1 cellular context compared by ENCODE assay signal in the genomic region with DNA sequence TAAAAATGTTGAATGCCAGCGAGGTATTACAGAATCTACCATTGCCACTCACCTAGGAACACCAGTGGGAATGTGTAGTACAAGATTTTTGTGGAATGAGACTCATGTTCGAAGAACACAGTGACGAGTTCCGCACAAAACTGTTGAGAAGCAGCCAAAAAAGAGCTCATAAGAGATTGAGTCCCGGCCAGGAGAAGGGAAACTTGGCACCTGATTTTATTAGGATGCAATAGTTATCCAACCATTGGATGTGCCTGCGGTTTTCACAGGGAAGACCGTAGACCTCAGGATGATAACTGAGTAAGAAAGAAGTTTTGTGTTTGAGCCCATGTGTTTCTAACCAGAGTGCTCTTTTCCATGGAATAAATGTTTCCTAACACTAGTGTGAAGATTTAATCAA.
TF ChIP-seq lines count a peak whose summit lies in the region.

No MANE protein-coding gene starts in this region.

TF ChIP-seq in HEK293, 187 proteins besides CTCF, POLR2A, EP300 and RAD21 (continued from another document):
- TF ChIP-seq PBX3 (CRISPR knock-in tag; IDR thresholded peaks at IDR 0.05), result no peak
- no peak for TF ChIP-seq ZNF211 (tag by site-specific recombination; IDR thresholded peaks at IDR 0.05; ENCODE audit: low read depth)
- peak; percentile 82 for TF ChIP-seq ZNF366 (tag by site-specific recombination; conservative IDR thresholded peaks at IDR 0.05)
- peak; percentile 44; the same call in 1 of the 2 replicates for TF ChIP-seq PRDM10 (tag by site-specific recombination; IDR thresholded peaks at IDR 0.05)
- TF ChIP-seq ZNF555 (tag by site-specific recombination; conservative IDR thresholded peaks at IDR 0.05), result no peak
- no peak for TF ChIP-seq SCRT2 (tag by site-specific recombination; IDR thresholded peaks at IDR 0.05)
- TF ChIP-seq EGR2 (tag by site-specific recombination; IDR thresholded peaks at IDR 0.05; ENCODE audit: low read depth), result no peak
- no peak for TF ChIP-seq ZNF133 (tag by site-specific recombination; IDR thresholded peaks at IDR 0.05)
- no peak for TF ChIP-seq ZFP37 (tag by site-specific recombination; IDR thresholded peaks at IDR 0.05)
- no peak for TF ChIP-seq ZNF239 (tag by site-specific recombination; IDR thresholded peaks at IDR 0.05)
- TF ChIP-seq ZNF10 (tag by site-specific recombination; IDR thresholded peaks at IDR 0.05), result peak; percentile 82; the same call in 1 of the 2 replicates
- TF ChIP-seq, protein P1, sequence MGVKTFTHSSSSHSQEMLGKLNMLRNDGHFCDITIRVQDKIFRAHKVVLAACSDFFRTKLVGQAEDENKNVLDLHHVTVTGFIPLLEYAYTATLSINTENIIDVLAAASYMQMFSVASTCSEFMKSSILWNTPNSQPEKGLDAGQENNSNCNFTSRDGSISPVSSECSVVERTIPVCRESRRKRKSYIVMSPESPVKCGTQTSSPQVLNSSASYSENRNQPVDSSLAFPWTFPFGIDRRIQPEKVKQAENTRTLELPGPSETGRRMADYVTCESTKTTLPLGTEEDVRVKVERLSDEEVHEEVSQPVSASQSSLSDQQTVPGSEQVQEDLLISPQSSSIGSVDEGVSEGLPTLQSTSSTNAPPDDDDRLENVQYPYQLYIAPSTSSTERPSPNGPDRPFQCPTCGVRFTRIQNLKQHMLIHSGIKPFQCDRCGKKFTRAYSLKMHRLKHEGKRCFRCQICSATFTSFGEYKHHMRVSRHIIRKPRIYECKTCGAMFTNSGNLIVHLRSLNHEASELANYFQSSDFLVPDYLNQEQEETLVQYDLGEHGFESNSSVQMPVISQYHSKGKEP (tag by site-specific recombination; IDR thresholded peaks at IDR 0.05), result peak; percentile 96
- no peak for TF ChIP-seq OVOL3 (tag by site-specific recombination; IDR thresholded peaks at IDR 0.05)
- TF ChIP-seq ZNF561 (tag by site-specific recombination; IDR thresholded peaks at IDR 0.05; ENCODE audit: borderline replicate concordance), result 0 out of 2 replicates have a peak, but pooled peaks have one; percentile 49
- no peak for TF ChIP-seq ZNF324 (tag by site-specific recombination; IDR thresholded peaks at IDR 0.05)
- peak; percentile 19; the same call in 1 of the 2 replicates for TF ChIP-seq ZXDB (tag by site-specific recombination; IDR thresholded peaks at IDR 0.05)
- no peak for TF ChIP-seq MEIS1 (CRISPR knock-in tag; IDR thresholded peaks at IDR 0.05; ENCODE audit: borderline replicate concordance)
- no peak; the same call in 1 of the 2 replicates for TF ChIP-seq ZNF660 (tag by site-specific recombination; IDR thresholded peaks at IDR 0.05)
- TF ChIP-seq ZNF626 (tag by site-specific recombination; IDR thresholded peaks at IDR 0.05), result no peak
- peak; percentile 75 for TF ChIP-seq IKZF3 (tag by site-specific recombination; IDR thresholded peaks at IDR 0.05)
- TF ChIP-seq ZBTB6 (tag by site-specific recombination; IDR thresholded peaks at IDR 0.05), result 0 out of 2 replicates have a peak, but pooled peaks have one; percentile 34
- no peak for TF ChIP-seq HIC1 (tag by site-specific recombination; IDR thresholded peaks at IDR 0.05)
